12 cellular contexts compared by ENCODE assay signal in genomic region chrX:133726211-133726630, GRCh38.
DNase-seq lines count a peak whose midpoint lies in the region; ATAC-seq and TF ChIP-seq lines count a peak whose summit lies in the region.
"Had no signal": no experiment of that assay in that cellular context is flagged by ENCODE, and none has a peak within 500 bp of the region (broad histone marks: within the 10 kb centered on the region; RNA-seq: fewer than 3 reads in every experiment).

No MANE protein-coding gene starts in this region.

- peaks cover 30% of the 10 kb centered on the region for H3K4me1 Mint-ChIP-seq in nephron
- H3K4me1 Mint-ChIP-seq in stimulated activated naive CD8-positive, alpha-beta T cell treated with anti-CD3 and anti-CD28 coated beads, Interleukin-15, amount 100 ng/mL, for 72 hours, result peaks cover 16% of the 10 kb centered on the region

- H3K27ac Mint-ChIP-seq in nephron, result peak overlapping the region; percentile 3 to 72 (median 51)
- no peak overlapping the region for H3K27ac Mint-ChIP-seq in stimulated activated naive CD8-positive, alpha-beta T cell treated with anti-CD3 and anti-CD28 coated beads, Interleukin-15, amount 100 ng/mL, for 72 hours
- H3K27ac Mint-ChIP-seq: GM23338 had no signal

- H3K27me3 Mint-ChIP-seq in nephron (ENCODE audit: low read depth), result no peaks in the 10 kb centered on the region
- H3K27me3 Mint-ChIP-seq in stimulated activated naive CD8-positive, alpha-beta T cell treated with anti-CD3 and anti-CD28 coated beads, Interleukin-15, amount 100 ng/mL, for 72 hours, result no peaks in the 10 kb centered on the region

- TF ChIP-seq CTCF in brain microvascular endothelial cell (IDR thresholded peaks at IDR 0.05; ENCODE audit: low read depth, low read length, missing control alignments), result no peak
- no peak for TF ChIP-seq CTCF in nephron (IDR thresholded peaks at IDR 0.05; ENCODE audit: unreplicated experiment in 3 of 3)

- H3K36me3 ChIP-seq in brain microvascular endothelial cell (replicated peaks), result no peaks in the 10 kb centered on the region

- no peak overlapping the region for H3K4me3 Mint-ChIP-seq in nephron
- no peak overlapping the region for H3K4me3 Mint-ChIP-seq in stimulated activated naive CD8-positive, alpha-beta T cell treated with anti-CD3 and anti-CD28 coated beads, Interleukin-15, amount 100 ng/mL, for 72 hours
- H3K4me3 Mint-ChIP-seq: GM23338 had no signal

- H3K4me3 ChIP-seq in brain microvascular endothelial cell (ENCODE audit: low read depth, low read length), result no peak overlapping the region
- H3K4me3 ChIP-seq: GM23338, K562 had no signal

- peak; percentile 38 for DNase-seq in Daoy (ENCODE audit: low read depth)
- DNase-seq in NCI-H2107 treated with DMSO at 0.1 percent for 48 hours (lab: John Stamatoyannopoulos, UW; ENCODE audit: unreplicated experiment), result peak; percentile 83
- peak; percentile 75 for DNase-seq in brain microvascular endothelial cell
- no peak for DNase-seq in stimulated activated naive CD8-positive, alpha-beta T cell treated with anti-CD3 and anti-CD28 coated beads, Interleukin-15, amount 100 ng/mL, for 72 hours
- no peak for DNase-seq in cerebellar nuclear complex (lab: John Stamatoyannopoulos, UW)
- DNase-seq: activated effector memory CD4-positive, alpha-beta T cell treated with Interleukin-2 at 50 U/mL for 16 hours; stimulated activated naive CD4-positive, alpha-beta T cell had no signal

- H3K27ac ChIP-seq in brain microvascular endothelial cell, result no peak overlapping the region

- H3K36me3 Mint-ChIP-seq in nephron (ENCODE audit: low read depth), result peaks cover 12% of the 10 kb centered on the region

- no peaks in the 10 kb centered on the region for H3K27me3 ChIP-seq in brain microvascular endothelial cell (replicated peaks)

- no peak for ATAC-seq in stimulated activated naive CD8-positive, alpha-beta T cell treated with anti-CD3 and anti-CD28 coated beads, Interleukin-15, amount 100 ng/mL, for 72 hours
- no peak for ATAC-seq in HG03039 (IDR thresholded peaks at IDR 0.05; ENCODE audit: unreplicated experiment)
- ATAC-seq in GM21576 (IDR thresholded peaks at IDR 0.05; ENCODE audit: unreplicated experiment), result no peak
- ATAC-seq: GM23338, K562 had no signal

- in situ Hi-C loops in brain microvascular endothelial cell (cut with HindIII; ENCODE audit: low pct_ligation_motif_present, low sequenced_read_pairs), result no loop called here

- H3K9me3 Mint-ChIP-seq in nephron, result no peaks in the 10 kb centered on the region
- no peaks in the 10 kb centered on the region for H3K9me3 Mint-ChIP-seq in stimulated activated naive CD8-positive, alpha-beta T cell treated with anti-CD3 and anti-CD28 coated beads, Interleukin-15, amount 100 ng/mL, for 72 hours
- H3K9me3 Mint-ChIP-seq: GM23338 had no signal

Comparison
In these comparisons a context has a peak if more than half of its experiments do, and no peak if none do; other contexts are left out.
1. DNase-seq: peak in Daoy (single experiment), NCI-H2107 treated with DMSO at 0.1 percent for 48 hours (single experiment) and brain microvascular endothelial cell (single experiment); none in stimulated activated naive CD8-positive, alpha-beta T cell treated with anti-CD3 and anti-CD28 coated beads, Interleukin-15, amount 100 ng/mL, for 72 hours (0 of 2) and cerebellar nuclear complex (0 of 2).
2. H3K27ac Mint-ChIP-seq: peak in nephron (3 of 3); none in stimulated activated naive CD8-positive, alpha-beta T cell treated with anti-CD3 and anti-CD28 coated beads, Interleukin-15, amount 100 ng/mL, for 72 hours (0 of 2).